10 cellular contexts compared by ENCODE assay signal in genomic region chr22:50470491-50470890, GRCh38. TPM values are rescaled to one million over a fixed set of nuclear protein-coding genes. Genes with fewer than 3 reads are reported as not detected.
DNase-seq lines count a peak whose midpoint lies in the region; ATAC-seq, FAIRE-seq and TF ChIP-seq lines count a peak whose summit lies in the region.
"Had no signal": no experiment of that assay in that cellular context is flagged by ENCODE, and none has a peak within 500 bp of the region (broad histone marks: within the 10 kb centered on the region; RNA-seq: fewer than 3 reads in every experiment).

No MANE protein-coding gene starts in this region.

- H4K8ac ChIP-seq in mesendoderm (ENCODE audit: low read depth, low read length) = no peak overlapping the region

- H3K9me3 Mint-ChIP-seq in activated T-helper 1 cell treated with anti-CD3 and anti-CD28 coated beads, Interleukin-12 subunit alpha, Interleukin-12 subunit beta, Interleukin-2, Interleukin-4 antibody, amounts not matched to agents 30 ng/mL and 10 ng/mL and 1 ng/mL, durations not matched to agents 14 hours and 24 hours and 36 hours = no peaks in the 10 kb centered on the region
- no peaks in the 10 kb centered on the region for H3K9me3 Mint-ChIP-seq in mesothelial cell of epicardium

- H3K27me3 ChIP-seq in BLaER1 (no peaks in the 10 kb centered on the region), mesendoderm (ENCODE audit: insufficient read depth, low read length, poor library complexity) (no peaks in the 10 kb centered on the region)

- H3K79me1 ChIP-seq in mesendoderm (ENCODE audit: low read length) = peaks cover 32% of the 10 kb centered on the region

- H3K9me3 ChIP-seq in BLaER1 = no peaks in the 10 kb centered on the region

- H2BK120ac ChIP-seq in mesendoderm (ENCODE audit: low read depth, low read length) = no peak overlapping the region

- H3K27ac ChIP-seq in BLaER1 (peak overlapping the region; percentile 95), mesendoderm (ENCODE audit: low read depth, low read length) (no peak overlapping the region)

- H3K4me1 ChIP-seq in BLaER1 (peaks cover 79% of the 10 kb centered on the region), mesendoderm (ENCODE audit: control insufficient read depth, low read depth, low read length) (peaks cover 15% of the 10 kb centered on the region)

- peaks cover 53% of the 10 kb centered on the region for H3K4me1 Mint-ChIP-seq in activated T-helper 1 cell treated with anti-CD3 and anti-CD28 coated beads, Interleukin-12 subunit alpha, Interleukin-12 subunit beta, Interleukin-2, Interleukin-4 antibody, amounts not matched to agents 30 ng/mL and 10 ng/mL and 1 ng/mL, durations not matched to agents 14 hours and 24 hours and 36 hours (ENCODE audit: low read depth)
- peaks cover 27% of the 10 kb centered on the region for H3K4me1 Mint-ChIP-seq in mesothelial cell of epicardium

- DNase-seq in activated T-helper 1 cell treated with anti-CD3 and anti-CD28 coated beads, Interleukin-12 subunit alpha, Interleukin-12 subunit beta, Interleukin-2, Interleukin-4 antibody, amounts not matched to agents 30 ng/mL and 10 ng/mL and 1 ng/mL, durations not matched to agents 14 hours and 24 hours and 36 hours (ENCODE audit: low spot score) = no peak
- DNase-seq in mesothelial cell of epicardium (ENCODE audit: low spot score in 2 of 2, unreplicated experiment in 2 of 2) (no peak), COR-L47 (lab: John Stamatoyannopoulos, UW) (no peak), D721Med (ENCODE audit: insufficient read length, low spot score) (no peak), mesendoderm (no peak)

- no peak overlapping the region for H2BK15ac ChIP-seq in mesendoderm (replicated peaks; ENCODE audit: low read depth)

- peak overlapping the region; percentile 90 for H3K27ac Mint-ChIP-seq in activated T-helper 1 cell treated with anti-CD3 and anti-CD28 coated beads, Interleukin-12 subunit alpha, Interleukin-12 subunit beta, Interleukin-2, Interleukin-4 antibody, amounts not matched to agents 30 ng/mL and 10 ng/mL and 1 ng/mL, durations not matched to agents 14 hours and 24 hours and 36 hours
- H3K27ac Mint-ChIP-seq in mesothelial cell of epicardium = peak overlapping the region; percentile 26

- H3K9ac ChIP-seq in BLaER1 (peak overlapping the region; percentile 77), mesendoderm (ENCODE audit: low read length) (no peak overlapping the region)

- H3K23ac ChIP-seq in mesendoderm (ENCODE audit: low read length) = no peak overlapping the region

- no peak for TF ChIP-seq CTCF in mesothelial cell of epicardium (IDR thresholded peaks at IDR 0.05; ENCODE audit: unreplicated experiment)
- no peak for TF ChIP-seq CTCF in D721Med (IDR thresholded peaks at IDR 0.05; ENCODE audit: insufficient read depth, missing control alignments)

- H3K36me3 ChIP-seq in BLaER1 (peaks cover 20% of the 10 kb centered on the region), mesendoderm (ENCODE audit: control insufficient read depth, insufficient read depth, low read length) (peaks cover 6% of the 10 kb centered on the region)

- H4K20me1 ChIP-seq in BLaER1 = peaks cover 83% of the 10 kb centered on the region

- FAIRE-seq in D721Med (lab: Jason Lieb, UNC) = no peak
- FAIRE-seq: kidney had no signal

- H3K79me2 ChIP-seq in mesendoderm (ENCODE audit: control insufficient read depth, insufficient read depth, low read length) = peaks cover 56% of the 10 kb centered on the region

- ATAC-seq in HG02759 (IDR thresholded peaks at IDR 0.05; ENCODE audit: unreplicated experiment) (peak; percentile 7), GM21360 (IDR thresholded peaks at IDR 0.05; ENCODE audit: unreplicated experiment) (no peak)

- peak overlapping the region; percentile 95 for H3K4me2 ChIP-seq in BLaER1
- no peak overlapping the region for H3K4me2 ChIP-seq in mesendoderm (ENCODE audit: low read length)

- no peak overlapping the region for H4K5ac ChIP-seq in mesendoderm (ENCODE audit: low read length)

- H3K18ac ChIP-seq in mesendoderm (ENCODE audit: low read length) = no peak overlapping the region

- H3K27me3 Mint-ChIP-seq in activated T-helper 1 cell treated with anti-CD3 and anti-CD28 coated beads, Interleukin-12 subunit alpha, Interleukin-12 subunit beta, Interleukin-2, Interleukin-4 antibody, amounts not matched to agents 30 ng/mL and 10 ng/mL and 1 ng/mL, durations not matched to agents 14 hours and 24 hours and 36 hours (ENCODE audit: insufficient read depth) = no peaks in the 10 kb centered on the region
- no peaks in the 10 kb centered on the region for H3K27me3 Mint-ChIP-seq in mesothelial cell of epicardium (ENCODE audit: low read depth)

- no peak overlapping the region for H3K56ac ChIP-seq in mesendoderm (ENCODE audit: low read length)

- H3K4me3 Mint-ChIP-seq in activated T-helper 1 cell treated with anti-CD3 and anti-CD28 coated beads, Interleukin-12 subunit alpha, Interleukin-12 subunit beta, Interleukin-2, Interleukin-4 antibody, amounts not matched to agents 30 ng/mL and 10 ng/mL and 1 ng/mL, durations not matched to agents 14 hours and 24 hours and 36 hours = peak overlapping the region; percentile 48
- no peak overlapping the region for H3K4me3 Mint-ChIP-seq in mesothelial cell of epicardium

- no peak overlapping the region for H2BK5ac ChIP-seq in mesendoderm (ENCODE audit: low read length)

- H3K36me3 Mint-ChIP-seq in activated T-helper 1 cell treated with anti-CD3 and anti-CD28 coated beads, Interleukin-12 subunit alpha, Interleukin-12 subunit beta, Interleukin-2, Interleukin-4 antibody, amounts not matched to agents 30 ng/mL and 10 ng/mL and 1 ng/mL, durations not matched to agents 14 hours and 24 hours and 36 hours (ENCODE audit: low read depth) = peaks cover 12% of the 10 kb centered on the region
- peaks cover 3% of the 10 kb centered on the region for H3K36me3 Mint-ChIP-seq in mesothelial cell of epicardium

- intact Hi-C loops in activated T-helper 1 cell treated with anti-CD3 and anti-CD28 coated beads, Interleukin-12 subunit alpha, Interleukin-12 subunit beta, Interleukin-2, Interleukin-4 antibody, amounts not matched to agents 30 ng/mL and 10 ng/mL and 1 ng/mL, durations not matched to agents 14 hours and 24 hours and 36 hours (cut with micrococcal nuclease) = loop anchor here (1.0 to 10.0 kb wide), 2 partner anchors 38 to 226 kb away; partner anchors contain the start of genes NCAPH2 and TUBGCP6

- H3K4me3 ChIP-seq in BLaER1 (peak overlapping the region; percentile 55), mesendoderm (ENCODE audit: low read length) (no peak overlapping the region)

- no peak overlapping the region for H3K4ac ChIP-seq in mesendoderm (ENCODE audit: low read depth, low read length)

- no peak overlapping the region for H2AK5ac ChIP-seq in mesendoderm (ENCODE audit: low read length)

- no CpG with 5 or more reads among the region's 6 CpGs for WGBS in mesendoderm (ENCODE audit: extremely low coverage, insufficient coverage, low lambda C conversion rate)

RNA-seq across cellular contexts. Expression of gene SBF1, which starts 4.3 kb away (rescaled TPM):
- 113 and 116 TPM in 2 replicates for total RNA-seq in activated T-helper 1 cell treated with anti-CD3 and anti-CD28 coated beads, Interleukin-12 subunit alpha, Interleukin-12 subunit beta, Interleukin-2, Interleukin-4 antibody, amounts not matched to agents 30 ng/mL and 10 ng/mL and 1 ng/mL, durations not matched to agents 14 hours and 24 hours and 36 hours
- total RNA-seq in mesothelial cell of epicardium = 95.8 to 106 TPM (median 105 TPM) in 3 replicates
- 15.8 TPM for polyA plus RNA-seq in mesendoderm (2013, experiment 1 of 2)
- 15.4 TPM for polyA plus RNA-seq in mesendoderm (2013, experiment 2 of 2)

RNA-seq across cellular contexts. Expression of gene ADM2, which starts 10.9 kb away (rescaled TPM):
- 4.2 and 4.9 TPM in 2 replicates for total RNA-seq in activated T-helper 1 cell treated with anti-CD3 and anti-CD28 coated beads, Interleukin-12 subunit alpha, Interleukin-12 subunit beta, Interleukin-2, Interleukin-4 antibody, amounts not matched to agents 30 ng/mL and 10 ng/mL and 1 ng/mL, durations not matched to agents 14 hours and 24 hours and 36 hours
- 1.4 to 2.0 TPM (median 1.5 TPM) in 3 replicates for total RNA-seq in mesothelial cell of epicardium
- polyA plus RNA-seq in mesendoderm (2013, experiment 1 of 2) = 3.5 TPM
- polyA plus RNA-seq in mesendoderm (2013, experiment 2 of 2) = 3.8 TPM

RNA-seq across cellular contexts. Expression of gene MIOX, which starts 16.2 kb away (rescaled TPM):
- total RNA-seq in activated T-helper 1 cell treated with anti-CD3 and anti-CD28 coated beads, Interleukin-12 subunit alpha, Interleukin-12 subunit beta, Interleukin-2, Interleukin-4 antibody, amounts not matched to agents 30 ng/mL and 10 ng/mL and 1 ng/mL, durations not matched to agents 14 hours and 24 hours and 36 hours = 0.29 TPM in 1 of 2 replicates, not detected in the other
- total RNA-seq in mesothelial cell of epicardium = 0.34 to 0.66 TPM in 2 of 3 replicates, not detected in the other
- 0.08 TPM for polyA plus RNA-seq in mesendoderm (2013, experiment 1 of 2)
- polyA plus RNA-seq in mesendoderm (2013, experiment 2 of 2) = 0.03 TPM
- total RNA-seq: dermis microvascular lymphatic vessel endothelial cell had no signal

RNA-seq across cellular contexts. Expression of gene LMF2, which starts 37.0 kb away (rescaled TPM):
- total RNA-seq in activated T-helper 1 cell treated with anti-CD3 and anti-CD28 coated beads, Interleukin-12 subunit alpha, Interleukin-12 subunit beta, Interleukin-2, Interleukin-4 antibody, amounts not matched to agents 30 ng/mL and 10 ng/mL and 1 ng/mL, durations not matched to agents 14 hours and 24 hours and 36 hours = 79.5 and 81.2 TPM in 2 replicates
- total RNA-seq in mesothelial cell of epicardium = 65.2 to 66.2 TPM (median 65.2 TPM) in 3 replicates
- polyA plus RNA-seq in mesendoderm (2013, experiment 1 of 2) = 21.1 TPM
- polyA plus RNA-seq in mesendoderm (2013, experiment 2 of 2) = 20.8 TPM

RNA-seq across cellular contexts. Expression of gene NCAPH2, which starts 37.5 kb away (rescaled TPM):
- total RNA-seq in activated T-helper 1 cell treated with anti-CD3 and anti-CD28 coated beads, Interleukin-12 subunit alpha, Interleukin-12 subunit beta, Interleukin-2, Interleukin-4 antibody, amounts not matched to agents 30 ng/mL and 10 ng/mL and 1 ng/mL, durations not matched to agents 14 hours and 24 hours and 36 hours = 133 and 134 TPM in 2 replicates
- total RNA-seq in mesothelial cell of epicardium = 57.9 to 63.1 TPM (median 60.3 TPM) in 3 replicates
- 26.9 TPM for polyA plus RNA-seq in mesendoderm (2013, experiment 1 of 2)
- polyA plus RNA-seq in mesendoderm (2013, experiment 2 of 2) = 27.3 TPM
